ENCODE assay signal across 8 cellular contexts in the genomic region with DNA sequence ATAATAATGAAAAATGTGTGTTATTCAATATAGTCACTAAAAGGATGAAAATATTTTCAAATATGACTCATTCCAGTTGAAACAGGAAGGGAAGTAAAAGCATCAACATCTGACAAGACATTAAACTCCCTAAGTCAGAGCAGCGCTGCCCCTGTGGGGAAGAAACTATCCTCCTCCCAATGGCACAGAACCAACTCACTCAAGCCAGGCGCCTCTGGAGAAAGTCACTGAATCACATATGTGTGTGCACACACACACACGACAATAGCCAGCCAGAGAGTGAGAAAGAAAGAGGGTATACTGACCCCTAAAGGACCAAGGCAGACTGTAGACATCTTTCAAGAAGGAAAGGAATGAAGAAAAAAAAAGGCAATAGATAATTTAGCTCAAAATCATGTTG.
DNase-seq lines count a peak whose midpoint lies in the region; ATAC-seq, FAIRE-seq and TF ChIP-seq lines count a peak whose summit lies in the region.

No MANE protein-coding gene starts in this region.

- no peak for ATAC-seq in stimulated activated memory B cell treated with anti-CD40 and anti-IgM and Interleukin-4, amounts not matched to agents 10 μg/mL and 1 μg/mL and 100 μg/mL, for 72 hours
- ATAC-seq in HG02798 (IDR thresholded peaks at IDR 0.05; ENCODE audit: poor library complexity, unreplicated experiment) (no peak), GM19467 (IDR thresholded peaks at IDR 0.05; ENCODE audit: unreplicated experiment) (no peak)

- H3K4me1 ChIP-seq in kidney (ENCODE audit: control insufficient read depth in 1 of 2, insufficient read depth in 1 of 2, low read depth in 1 of 2, low read length in 2 of 2): no peaks in the 10 kb centered on the region
- H3K4me1 ChIP-seq in vagina: peaks cover 22% of the 10 kb centered on the region

- H3K9me3 ChIP-seq in kidney (ENCODE audit: control insufficient read depth in 1 of 2, low read length in 2 of 2): no peaks in the 10 kb centered on the region
- H3K9me3 ChIP-seq in vagina: no peaks in the 10 kb centered on the region

- no peak overlapping the region for H3K27ac ChIP-seq in kidney (ENCODE audit: low read depth in 2 of 2, low read length in 2 of 2)
- peak overlapping the region; percentile 77 for H3K27ac ChIP-seq in vagina

- no peaks in the 10 kb centered on the region for H3K36me3 Mint-ChIP-seq in stimulated activated memory B cell treated with anti-CD40 and anti-IgM and Interleukin-4, amounts not matched to agents 10 μg/mL and 1 μg/mL and 100 μg/mL, for 72 hours

- TF ChIP-seq CTCF in kidney (IDR thresholded peaks at IDR 0.05; ENCODE audit: borderline replicate concordance, extremely low read depth, insufficient read depth): no peak
- TF ChIP-seq CTCF in vagina (IDR thresholded peaks at IDR 0.05): peak in 1 of 3 experiments; percentile 36

- TF ChIP-seq POLR2A in vagina (IDR thresholded peaks at IDR 0.05): no peak

- H3K27ac Mint-ChIP-seq in stimulated activated memory B cell treated with anti-CD40 and anti-IgM and Interleukin-4, amounts not matched to agents 10 μg/mL and 1 μg/mL and 100 μg/mL, for 72 hours: no peak overlapping the region

- H3K4me3 ChIP-seq in kidney (ENCODE audit: low read length in 2 of 2) (no peak overlapping the region), vagina (no peak overlapping the region)

- no peaks in the 10 kb centered on the region for H3K36me3 ChIP-seq in kidney (ENCODE audit: control insufficient read depth in 1 of 2, insufficient read depth in 2 of 2, low read length in 2 of 2)
- no peaks in the 10 kb centered on the region for H3K36me3 ChIP-seq in vagina

- intact Hi-C loops in kidney (cut with DNase I): no loop called here
- intact Hi-C loops in vagina (cut with DNase I): no loop called here

- no peaks in the 10 kb centered on the region for H3K27me3 Mint-ChIP-seq in stimulated activated memory B cell treated with anti-CD40 and anti-IgM and Interleukin-4, amounts not matched to agents 10 μg/mL and 1 μg/mL and 100 μg/mL, for 72 hours

- H3K4me1 Mint-ChIP-seq in stimulated activated memory B cell treated with anti-CD40 and anti-IgM and Interleukin-4, amounts not matched to agents 10 μg/mL and 1 μg/mL and 100 μg/mL, for 72 hours: no peaks in the 10 kb centered on the region

- peak; percentile 23 for FAIRE-seq in kidney (lab: Jason Lieb, UNC)

- no peak overlapping the region for H3K9ac ChIP-seq in kidney (ENCODE audit: low read length in 2 of 2)

- H3K27me3 ChIP-seq in vagina: no peaks in the 10 kb centered on the region

- H3K9me3 Mint-ChIP-seq in stimulated activated memory B cell treated with anti-CD40 and anti-IgM and Interleukin-4, amounts not matched to agents 10 μg/mL and 1 μg/mL and 100 μg/mL, for 72 hours: no peaks in the 10 kb centered on the region

- no peak overlapping the region for H3K4me3 Mint-ChIP-seq in stimulated activated memory B cell treated with anti-CD40 and anti-IgM and Interleukin-4, amounts not matched to agents 10 μg/mL and 1 μg/mL and 100 μg/mL, for 72 hours

- DNase-seq in SIG-M5 treated with dmso at 0.1 percent for 504 hours (lab: John Stamatoyannopoulos, UW; ENCODE audit: unreplicated experiment) (peak; percentile 81), SIG-M5 (lab: John Stamatoyannopoulos, UW) (no peak), astrocyte of the hippocampus (ENCODE audit: low read depth, low spot score) (peak; percentile 57), kidney (peak; percentile 84), vagina (ENCODE audit: extremely low spot score in 2 of 2) (peak in 1 of 2 donors; percentile 95)
